In the genomic region with DNA sequence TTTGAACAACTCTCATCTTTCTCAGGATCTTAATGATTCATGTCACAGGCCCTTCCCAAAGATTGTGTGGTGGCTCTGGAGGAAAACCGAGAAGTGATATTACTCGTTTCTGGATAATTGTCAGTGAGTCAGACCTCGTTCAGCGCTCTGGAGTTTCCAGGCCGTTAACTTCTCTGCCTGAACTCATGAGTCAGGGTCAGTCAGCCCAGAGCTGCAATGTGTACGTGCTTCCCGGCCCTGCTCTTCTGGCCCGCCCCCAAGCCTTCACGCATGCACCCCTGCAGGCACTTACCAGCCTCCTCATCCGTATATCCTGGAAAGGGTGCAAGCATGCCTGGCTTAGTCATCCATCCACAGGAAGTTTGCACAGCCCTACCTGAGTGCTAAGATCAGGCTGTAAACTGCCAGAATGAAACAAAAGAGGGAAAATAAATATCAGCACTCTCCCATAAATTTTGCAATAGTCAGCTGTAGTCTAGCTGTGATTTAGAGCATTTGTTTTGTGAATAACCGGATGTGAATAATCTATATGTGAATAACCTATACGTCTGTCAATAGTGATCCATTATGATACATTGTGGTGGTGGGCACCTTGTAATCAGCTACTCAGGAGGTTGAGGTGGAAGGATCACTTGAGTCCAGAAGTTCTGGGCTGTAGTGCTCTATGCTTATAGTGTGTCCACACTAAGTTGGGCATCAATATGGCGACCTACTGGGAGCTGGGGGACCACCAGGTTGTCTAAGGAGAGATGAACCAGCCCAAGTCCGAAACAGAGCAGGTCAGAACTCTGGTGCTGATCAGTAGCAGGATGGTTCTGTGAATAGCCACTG, we compare ENCODE assay signal across 8 cellular contexts. TPM values are rescaled to one million over a fixed set of nuclear protein-coding genes. Genes with fewer than 3 reads are reported as not detected.
A peak's percentile ranks its signal among the peaks of the same experiment; 100 is the strongest.
DNase-seq lines count a peak whose midpoint lies in the region; ATAC-seq and FAIRE-seq lines count a peak whose summit lies in the region.

No MANE protein-coding gene starts in this region.

- peak overlapping the region; percentile 87 to 92 for H3K27ac ChIP-seq in small intestine (ENCODE audit: low read depth in 1 of 2, low read length in 1 of 2)

- intact Hi-C loops in left ventricle myocardium superior (cut with micrococcal nuclease): no loop called here

- H3K27me3 ChIP-seq in small intestine (ENCODE audit: control insufficient read depth in 2 of 2, insufficient read depth in 2 of 2, low read length in 2 of 2): no peaks in the 10 kb centered on the region

- 16 to 30% (median 23%) methylated on average over 14 of the region's 14 CpGs for WGBS in small intestine, 3 donors

- peak; percentile 71 for ATAC-seq in GM19043 (IDR thresholded peaks at IDR 0.05; ENCODE audit: low read depth, unreplicated experiment)
- ATAC-seq in left ventricle myocardium superior: peak; percentile 68
- no peak for ATAC-seq in HG02571 (IDR thresholded peaks at IDR 0.05; ENCODE audit: unreplicated experiment)
- no peak for ATAC-seq in GM21367 (IDR thresholded peaks at IDR 0.05; ENCODE audit: unreplicated experiment)

- FAIRE-seq in small intestine (lab: Jason Lieb, UNC): no peak

- no peak overlapping the region for H3K4me3 ChIP-seq in small intestine (ENCODE audit: low read depth in 1 of 2, low read length in 2 of 2)

- H3K9me3 ChIP-seq in small intestine (ENCODE audit: control insufficient read depth, low read depth): no peaks in the 10 kb centered on the region

- no peaks in the 10 kb centered on the region for H3K36me3 ChIP-seq in small intestine (ENCODE audit: control insufficient read depth in 2 of 2, insufficient read depth in 2 of 2, low read length in 2 of 2)

- peaks cover 4 to 7% of the 10 kb centered on the region in 2 donors for H3K4me1 ChIP-seq in small intestine (ENCODE audit: control insufficient read depth in 2 of 2, insufficient read depth in 1 of 2, low read depth in 1 of 2, low read length in 1 of 2)

- DNase-seq in AG20443 (ENCODE audit: low spot score): peak; percentile 93
- DNase-seq in NCI-H1417 treated with DMSO at 0.1 percent for 48 hours (lab: John Stamatoyannopoulos, UW): peak; percentile 33
- DNase-seq in activated CD8-positive, alpha-beta memory T cell treated with anti-CD3 and anti-CD28 coated beads, Interleukin-2, amount 50 U/mL, for 48 hours: peak; percentile 73
- DNase-seq in left ventricle myocardium superior: peak; percentile 49
- peak; percentile 97 for DNase-seq in small intestine

RNA-seq across cellular contexts. Expression of a gene that starts 35.3 kb away (rescaled TPM):
- 23.9 TPM for total RNA-seq in left ventricle myocardium superior
- polyA plus RNA-seq in small intestine: 10 to 100 TPM; 26.2 to 37.9 (median 31.8) TPM

Comparison
In these comparisons a context has a peak if more than half of its experiments do, and no peak if none do; other contexts are left out.
1. DNase-seq: peak in every context shown above with its lines; median percentile 97 in small intestine; 93 in AG20443; 73 in activated CD8-positive, alpha-beta memory T cell treated with anti-CD3 and anti-CD28 coated beads, Interleukin-2, amount 50 U/mL, for 48 hours; 49 in left ventricle myocardium superior; 33 in NCI-H1417 treated with DMSO at 0.1 percent for 48 hours.
2. ATAC-seq: peak in GM19043 (single experiment) and left ventricle myocardium superior (single experiment); none in HG02571 (single experiment) and GM21367 (single experiment).